ENCODE assay signal across 26 cellular contexts in genomic region chr11:28528217-28528616, GRCh38.
"Had no signal": no experiment of that assay in that cellular context is flagged by ENCODE, and none has a peak within 500 bp of the region (broad histone marks: within the 10 kb centered on the region; RNA-seq: fewer than 3 reads in every experiment).

No MANE protein-coding gene starts in this region.

- H3K27ac ChIP-seq: epithelial cell of prostate, heart right ventricle, left lung, neutrophil, sigmoid colon, vagina, VCaP had no signal

- H3K4me3 ChIP-seq: heart right ventricle, left lung, lung, mucosa of descending colon, sigmoid colon, vagina had no signal

- ATAC-seq: activated naive CD4-positive, alpha-beta T cell treated with anti-CD3 and anti-CD28 coated beads, Interleukin-2, amount 50 U/mL, for 72 hours; activated T-cell treated with anti-CD3 and anti-CD28 coated beads, Interleukin-2, amount 50 U/mL, for 72 hours; heart right ventricle; left lung; mucosa of descending colon; stimulated activated memory B cell treated with anti-CD40 and anti-IgM and Interleukin-4, amounts not matched to agents 10 μg/mL and 1 μg/mL and 100 μg/mL, for 72 hours; stimulated activated naive CD8-positive, alpha-beta T cell treated with anti-CD3 and anti-CD28 coated beads, Interleukin-15, amount 100 ng/mL, for 72 hours had no signal

- H3K36me3 ChIP-seq: heart right ventricle, left lung, neutrophil, sigmoid colon, vagina had no signal

- DNase-seq: activated CD4-positive, alpha-beta T cell treated with anti-CD3 and anti-CD28 coated beads for 4 hours; activated CD4-positive, alpha-beta T cell treated with anti-CD3 and anti-CD28 coated beads, Interleukin-2, amount 50 U/mL, for 4 hours; activated naive CD4-positive, alpha-beta T cell; activated T-cell treated with anti-CD3 and anti-CD28 coated beads for 4 hours; activated T-cell treated with anti-CD3 and anti-CD28 coated beads, Interleukin-2, amount 50 U/mL, for 72 hours; anterior cingulate cortex; dermis blood vessel endothelial cell; effector CD4-positive, alpha-beta T cell; foreskin melanocyte; heart right ventricle; left lung; mucosa of descending colon; sigmoid colon; small intestine; stimulated activated CD4-positive, alpha-beta T cell treated with anti-CD3 and anti-CD28 coated beads, Interleukin-1b, Interleukin-23, amount 100 ng/mL, for 48 hours; stimulated activated CD4-positive, alpha-beta T cell treated with anti-CD3 and anti-CD28 coated beads, Interleukin-4, amount 100 ng/mL, for 4 hours; stimulated activated CD8-positive, alpha-beta memory T cell treated with anti-CD3 and anti-CD28 coated beads, Interleukin-4, amount 100 ng/mL, for 48 hours; stimulated activated naive CD8-positive, alpha-beta T cell treated with anti-CD3 and anti-CD28 coated beads, Interleukin-15, amount 100 ng/mL, for 72 hours; substantia nigra had no signal

- H3K27me3 ChIP-seq: heart right ventricle, left lung, neutrophil, sigmoid colon, vagina had no signal

- H3K4me1 ChIP-seq: heart right ventricle, left lung, sigmoid colon, vagina had no signal

- H3K9me3 ChIP-seq: neutrophil, vagina had no signal
